ENCODE assay signal across 28 cellular contexts in the genomic region with DNA sequence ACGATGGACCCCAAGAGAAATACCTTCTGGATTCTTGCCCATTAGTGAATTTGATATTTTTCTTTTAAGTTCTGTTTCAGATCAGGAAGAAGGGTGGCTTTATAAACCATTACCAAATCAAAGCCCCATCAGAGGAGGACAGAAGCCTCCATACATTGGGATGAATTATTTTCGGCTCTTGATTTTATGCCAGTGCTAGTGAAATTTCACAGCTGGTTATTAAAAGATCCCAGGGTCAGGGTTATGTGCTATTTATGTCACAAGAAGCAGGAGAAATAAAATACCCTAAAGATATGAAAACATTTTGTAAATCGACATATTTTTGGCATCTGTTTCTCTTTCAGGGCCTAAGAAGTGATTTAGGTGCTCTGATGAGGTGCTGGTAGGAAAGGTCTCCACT.
"Had no signal": no experiment of that assay in that cellular context is flagged by ENCODE, and none has a peak within 500 bp of the region (broad histone marks: within the 10 kb centered on the region; RNA-seq: fewer than 3 reads in every experiment).

No MANE protein-coding gene starts in this region.

- ATAC-seq: activated CD8-positive, alpha-beta memory T cell treated with anti-CD3 and anti-CD28 coated beads, Interleukin-2, amount 10 ng/mL, durations not matched to agents 7 days and 5 days; activated naive CD8-positive, alpha-beta T cell treated with anti-CD3 and anti-CD28 coated beads, Interleukin-2, amount 50 U/mL, for 24 hours; Panc1 had no signal

- H3K4me3 Mint-ChIP-seq: activated CD4-positive, alpha-beta memory T cell treated with anti-CD3 and anti-CD28 coated beads, Interleukin-2, amount 10 ng/mL, durations not matched to agents 7 days and 5 days; activated CD8-positive, alpha-beta memory T cell treated with anti-CD3 and anti-CD28 coated beads, Interleukin-2, amount 10 ng/mL, durations not matched to agents 7 days and 5 days; activated naive CD4-positive, alpha-beta T cell treated with anti-CD3 and anti-CD28 coated beads, Interleukin-2, amount 10 ng/mL, durations not matched to agents 7 days and 5 days; activated naive CD8-positive, alpha-beta T cell; activated naive CD8-positive, alpha-beta T cell treated with anti-CD3 and anti-CD28 coated beads, Interleukin-2, amount 50 U/mL, for 24 hours; brain had no signal

- H3K9me3 Mint-ChIP-seq: activated CD4-positive, alpha-beta memory T cell treated with anti-CD3 and anti-CD28 coated beads, Interleukin-2, amount 10 ng/mL, durations not matched to agents 7 days and 5 days; activated naive CD4-positive, alpha-beta T cell treated with anti-CD3 and anti-CD28 coated beads, Interleukin-2, amount 10 ng/mL, durations not matched to agents 7 days and 5 days; activated naive CD8-positive, alpha-beta T cell treated with anti-CD3 and anti-CD28 coated beads, Interleukin-2, amount 50 U/mL, for 24 hours; brain had no signal

- DNase-seq: activated CD4-positive, alpha-beta memory T cell treated with anti-CD3 and anti-CD28 coated beads, Interleukin-2, amount 10 ng/mL, durations not matched to agents 7 days and 5 days; activated CD4-positive, alpha-beta T cell treated with anti-CD3 and anti-CD28 coated beads for 1 hour; activated CD4-positive, alpha-beta T cell treated with anti-CD3 and anti-CD28 coated beads for 48 hours; activated CD4-positive, CD25-positive, alpha-beta regulatory T cell; activated CD8-positive, alpha-beta memory T cell treated with anti-CD3 and anti-CD28 coated beads for 24 hours; activated CD8-positive, alpha-beta memory T cell treated with anti-CD3 and anti-CD28 coated beads, Interleukin-2, amount 10 ng/mL, durations not matched to agents 7 days and 5 days; activated CD8-positive, alpha-beta memory T cell treated with anti-CD3 and anti-CD28 coated beads, Interleukin-2, amount 50 U/mL, for 48 hours; activated effector memory CD4-positive, alpha-beta T cell treated with Interleukin-2 at 50 U/mL for 16 hours; activated naive CD4-positive, alpha-beta T cell treated with anti-CD3 and anti-CD28 coated beads, Interleukin-2, amount 10 ng/mL, durations not matched to agents 7 days and 5 days; activated naive CD8-positive, alpha-beta T cell treated with anti-CD3 and anti-CD28 coated beads, Interleukin-2, amount 50 U/mL, for 24 hours; activated T-cell treated with anti-CD3 and anti-CD28 coated beads, Interleukin-2, amount 50 U/mL, for 48 hours; anterior cingulate cortex; central memory CD4-positive, alpha-beta T cell; Kasumi-1; KG1; MM.1S; MV-4-11; NCI-H146; NCI-H187 treated with DMSO at 0.1 percent for 48 hours; NCI-H2081; NCI-H226; NCI-H446 treated with DMSO at 0.1 percent for 48 hours; NCI-H524 treated with DMSO at 0.1 percent for 48 hours; T1000; WERI-Rb-1 had no signal

- H3K27me3 Mint-ChIP-seq: activated CD4-positive, alpha-beta memory T cell treated with anti-CD3 and anti-CD28 coated beads, Interleukin-2, amount 10 ng/mL, durations not matched to agents 7 days and 5 days; brain had no signal

- H3K36me3 ChIP-seq: WERI-Rb-1 had no signal

- H3K4me1 Mint-ChIP-seq: activated CD4-positive, alpha-beta memory T cell treated with anti-CD3 and anti-CD28 coated beads, Interleukin-2, amount 10 ng/mL, durations not matched to agents 7 days and 5 days; activated CD8-positive, alpha-beta memory T cell treated with anti-CD3 and anti-CD28 coated beads, Interleukin-2, amount 10 ng/mL, durations not matched to agents 7 days and 5 days; activated naive CD4-positive, alpha-beta T cell treated with anti-CD3 and anti-CD28 coated beads, Interleukin-2, amount 10 ng/mL, durations not matched to agents 7 days and 5 days; activated naive CD8-positive, alpha-beta T cell treated with anti-CD3 and anti-CD28 coated beads, Interleukin-2, amount 50 U/mL, for 24 hours had no signal

- H3K27ac ChIP-seq: WERI-Rb-1 had no signal

- H3K36me3 Mint-ChIP-seq: activated CD8-positive, alpha-beta memory T cell treated with anti-CD3 and anti-CD28 coated beads, Interleukin-2, amount 10 ng/mL, durations not matched to agents 7 days and 5 days; activated naive CD4-positive, alpha-beta T cell treated with anti-CD3 and anti-CD28 coated beads, Interleukin-2, amount 10 ng/mL, durations not matched to agents 7 days and 5 days; brain had no signal

- H3K27ac Mint-ChIP-seq: activated CD4-positive, alpha-beta memory T cell treated with anti-CD3 and anti-CD28 coated beads, Interleukin-2, amount 10 ng/mL, durations not matched to agents 7 days and 5 days; activated CD8-positive, alpha-beta memory T cell treated with anti-CD3 and anti-CD28 coated beads, Interleukin-2, amount 10 ng/mL, durations not matched to agents 7 days and 5 days; activated naive CD4-positive, alpha-beta T cell treated with anti-CD3 and anti-CD28 coated beads, Interleukin-2, amount 10 ng/mL, durations not matched to agents 7 days and 5 days; activated naive CD8-positive, alpha-beta T cell; activated naive CD8-positive, alpha-beta T cell treated with anti-CD3 and anti-CD28 coated beads, Interleukin-2, amount 50 U/mL, for 24 hours had no signal
